ENCODE assay signal across 27 cellular contexts in the genomic region with DNA sequence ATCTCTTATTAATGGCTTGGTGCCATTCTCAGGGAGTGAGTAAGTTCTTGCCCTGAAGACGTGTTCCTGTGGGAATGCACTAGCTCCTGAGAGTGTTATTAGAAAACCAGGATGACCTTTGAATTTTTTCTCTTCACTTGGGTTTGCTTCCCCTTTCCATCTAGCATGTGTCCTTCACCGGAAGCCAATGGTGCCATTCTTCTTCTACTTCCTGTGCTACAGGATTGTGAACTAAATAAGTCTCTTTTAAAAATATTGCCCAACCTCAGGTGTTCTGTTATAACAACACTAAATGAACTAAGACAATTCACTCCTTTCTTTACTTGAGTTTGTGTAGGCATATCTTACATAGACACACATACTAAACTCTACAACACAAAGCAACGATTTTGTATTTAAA.
"Had no signal": no experiment of that assay in that cellular context is flagged by ENCODE, and none has a peak within 500 bp of the region (broad histone marks: within the 10 kb centered on the region; RNA-seq: fewer than 3 reads in every experiment).

No MANE protein-coding gene starts in this region.

- H3K9me3 Mint-ChIP-seq: activated CD4-positive, alpha-beta T cell treated with anti-CD3 and anti-CD28 coated beads, Interleukin-2, amount 10 ng/mL, durations not matched to agents 7 days and 5 days; activated T-cell treated with anti-CD3 and anti-CD28 coated beads, Interleukin-2, amount 50 U/mL, for 4 hours had no signal

- H3K27ac ChIP-seq: ascending aorta, body of pancreas had no signal

- H3K4me1 ChIP-seq: ascending aorta, body of pancreas had no signal

- H3K4me3 Mint-ChIP-seq: activated CD4-positive, alpha-beta memory T cell treated with anti-CD3 and anti-CD28 coated beads for 36 hours; activated CD4-positive, alpha-beta T cell treated with anti-CD3 and anti-CD28 coated beads, Interleukin-2, amount 10 ng/mL, durations not matched to agents 7 days and 5 days; activated naive CD8-positive, alpha-beta T cell treated with anti-CD3 and anti-CD28 coated beads, Interleukin-2, amount 50 U/mL, for 24 hours; activated T-cell treated with anti-CD3 and anti-CD28 coated beads, Interleukin-2, amount 50 U/mL, for 4 hours; T-cell had no signal

- DNase-seq: activated CD4-positive, alpha-beta memory T cell treated with anti-CD3 and anti-CD28 coated beads for 36 hours; activated CD4-positive, alpha-beta T cell treated with anti-CD3 and anti-CD28 coated beads, Interleukin-2, amount 10 ng/mL, durations not matched to agents 7 days and 5 days; activated CD4-positive, CD25-positive, alpha-beta regulatory T cell; activated CD8-positive, alpha-beta memory T cell treated with anti-CD3 and anti-CD28 coated beads for 24 hours; activated effector memory CD4-positive, alpha-beta T cell treated with anti-CD3 and anti-CD28 coated beads, Interleukin-2, amount 50 U/mL, for 16 hours; activated naive CD4-positive, alpha-beta T cell treated with Interleukin-2 at 50 U/mL for 16 hours; activated naive CD8-positive, alpha-beta T cell treated with anti-CD3 and anti-CD28 coated beads, Interleukin-2, amount 50 U/mL, for 24 hours; activated T-cell treated with anti-CD3 and anti-CD28 coated beads, Interleukin-2, amount 50 U/mL, for 4 hours; amniotic stem cell; body of pancreas; central memory CD4-positive, alpha-beta T cell; Karpas-422; NCI-H1048; NCI-H146; NCI-H187 treated with DMSO at 0.1 percent for 48 hours; NCI-H2081 treated with DMSO at 0.1 percent for 48 hours; NCI-H2171 treated with DMSO at 0.1 percent for 48 hours; NCI-H226; NCI-H526; NCI-H82; PC-3; SIG-M5; T-cell; T-helper 2 cell; T1000 had no signal

- H3K27me3 ChIP-seq: ascending aorta, body of pancreas had no signal

- H3K4me1 Mint-ChIP-seq: activated CD4-positive, alpha-beta T cell treated with anti-CD3 and anti-CD28 coated beads, Interleukin-2, amount 10 ng/mL, durations not matched to agents 7 days and 5 days; activated naive CD8-positive, alpha-beta T cell treated with anti-CD3 and anti-CD28 coated beads, Interleukin-2, amount 50 U/mL, for 24 hours; T-cell had no signal

- H3K9me3 ChIP-seq: ascending aorta had no signal

- H3K27ac Mint-ChIP-seq: activated CD4-positive, alpha-beta memory T cell treated with anti-CD3 and anti-CD28 coated beads for 36 hours; activated CD4-positive, alpha-beta T cell treated with anti-CD3 and anti-CD28 coated beads, Interleukin-2, amount 10 ng/mL, durations not matched to agents 7 days and 5 days; activated naive CD4-positive, alpha-beta T cell treated with anti-CD3 and anti-CD28 coated beads, Interleukin-2, amount 50 U/mL, for 72 hours; activated naive CD8-positive, alpha-beta T cell treated with anti-CD3 and anti-CD28 coated beads, Interleukin-2, amount 50 U/mL, for 24 hours; T-cell had no signal

- ATAC-seq: activated naive CD4-positive, alpha-beta T cell treated with anti-CD3 and anti-CD28 coated beads, Interleukin-2, amount 50 U/mL, for 72 hours; activated naive CD8-positive, alpha-beta T cell treated with anti-CD3 and anti-CD28 coated beads, Interleukin-2, amount 50 U/mL, for 24 hours; activated T-cell treated with anti-CD3 and anti-CD28 coated beads, Interleukin-2, amount 50 U/mL, for 4 hours; body of pancreas; PC-3; T-cell had no signal

- H3K36me3 Mint-ChIP-seq: activated CD4-positive, alpha-beta memory T cell treated with anti-CD3 and anti-CD28 coated beads for 36 hours; activated naive CD4-positive, alpha-beta T cell treated with anti-CD3 and anti-CD28 coated beads, Interleukin-2, amount 50 U/mL, for 72 hours; T-cell had no signal

- H3K36me3 ChIP-seq: ascending aorta had no signal

- H3K27me3 Mint-ChIP-seq: activated CD4-positive, alpha-beta memory T cell treated with anti-CD3 and anti-CD28 coated beads for 36 hours; activated CD4-positive, alpha-beta T cell treated with anti-CD3 and anti-CD28 coated beads, Interleukin-2, amount 10 ng/mL, durations not matched to agents 7 days and 5 days; activated naive CD8-positive, alpha-beta T cell treated with anti-CD3 and anti-CD28 coated beads, Interleukin-2, amount 50 U/mL, for 24 hours; T-cell had no signal

- H3K4me3 ChIP-seq: ascending aorta, body of pancreas had no signal
